Comparison of ENCODE assay signal across 8 cellular contexts in the genomic region with DNA sequence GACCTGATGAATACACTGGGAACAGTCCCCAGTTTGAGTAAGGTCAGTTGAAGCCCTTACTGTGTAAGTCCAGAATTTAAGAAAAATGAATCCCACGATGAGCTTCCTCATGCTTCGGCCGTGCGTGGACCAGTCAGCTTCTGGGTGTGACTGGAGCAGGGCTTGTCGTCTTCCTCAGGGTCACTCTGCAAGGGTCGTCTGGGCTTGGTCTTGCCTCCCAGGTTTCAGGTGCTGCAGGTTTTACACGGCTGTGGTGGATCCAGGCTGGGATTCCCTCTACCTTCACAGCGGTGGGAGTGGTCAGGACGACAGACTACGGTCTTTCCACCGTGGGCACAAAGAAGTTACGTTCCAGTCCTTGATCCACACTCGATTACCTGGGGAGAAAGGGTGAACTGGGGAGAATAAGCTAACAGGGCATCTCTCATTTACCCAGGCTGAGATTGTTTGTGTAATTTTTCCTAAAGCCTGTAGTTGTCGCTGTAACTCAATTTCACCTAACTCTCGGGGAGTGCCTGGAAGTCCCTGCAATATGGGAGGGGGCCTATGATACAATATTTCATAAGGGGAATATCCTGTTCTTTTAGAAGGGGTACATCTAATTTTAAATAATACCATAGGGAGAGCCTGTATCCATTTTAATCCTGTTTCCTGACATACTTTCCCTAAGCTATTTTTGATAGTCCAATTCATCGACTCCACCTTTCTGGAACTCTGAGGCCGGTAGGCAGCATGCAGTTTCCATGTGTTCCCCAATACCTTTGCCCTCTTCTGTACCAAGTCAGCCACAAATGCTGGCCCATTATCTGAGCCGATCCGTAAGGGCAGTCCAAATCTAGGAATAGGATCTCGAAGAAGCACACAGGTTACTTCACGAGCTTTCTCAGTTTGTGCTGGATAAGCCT.
DNase-seq lines count a peak whose midpoint lies in the region; ATAC-seq, FAIRE-seq and TF ChIP-seq lines count a peak whose summit lies in the region.
"Not testable (repeated sequence)": the region's sequence is repeated elsewhere in the genome, so short reads cannot be mapped to it uniquely, and the experiment has no call there.

No MANE protein-coding gene starts in this region.

- H3K4me3 Mint-ChIP-seq in astrocyte (ENCODE audit: unreplicated experiment) = not testable (repeated sequence)

- not testable (repeated sequence) for H2AFZ ChIP-seq in DND-41 (ENCODE audit: low read depth, low read length); astrocyte (ENCODE audit: low read depth, low read length)

- not testable (repeated sequence) for H3K79me2 ChIP-seq in DND-41 (ENCODE audit: insufficient read depth, low read length); astrocyte (ENCODE audit: insufficient read depth, low read length)

- peak; percentile 82 for TF ChIP-seq CTCF in 22Rv1 (IDR thresholded peaks at IDR 0.05)
- peak; percentile 7 for TF ChIP-seq CTCF in DND-41 (IDR thresholded peaks at IDR 0.05; ENCODE audit: borderline replicate concordance, extremely low read depth, low read length, poor library complexity, severe bottlenecking)
- TF ChIP-seq CTCF in LNCaP clone FGC (IDR thresholded peaks at IDR 0.05; ENCODE audit: control insufficient read depth, extremely low read depth, insufficient read depth) = peak; percentile 48
- peak; percentile 34 for TF ChIP-seq CTCF in astrocyte (IDR thresholded peaks at IDR 0.05; ENCODE audit: insufficient read depth, low read depth, low read length)

- H3K4me1 Mint-ChIP-seq in astrocyte (ENCODE audit: low read depth, unreplicated experiment) = not testable (repeated sequence)

- not testable (repeated sequence) for H3K27ac Mint-ChIP-seq in astrocyte (ENCODE audit: unreplicated experiment)

- not testable (repeated sequence) for H3K4me3 ChIP-seq in DND-41 (ENCODE audit: low read depth in 1 of 2, low read length in 2 of 2); astrocyte (ENCODE audit: insufficient read depth, low read depth, low read length)
- peak overlapping the region; percentile 46 for H3K4me3 ChIP-seq in LNCaP clone FGC (ENCODE audit: low read depth, low read length)

- H3K9ac ChIP-seq in DND-41 (ENCODE audit: low read depth, low read length); astrocyte (ENCODE audit: low read length): not testable (repeated sequence)

- H3K27me3 Mint-ChIP-seq in astrocyte (ENCODE audit: low read depth, unreplicated experiment) = peaks cover 28% of the 10 kb centered on the region

- H3K4me2 ChIP-seq in DND-41 (ENCODE audit: insufficient read depth, low read length); astrocyte (ENCODE audit: low read length): not testable (repeated sequence)

- not testable (repeated sequence) for H3K9me3 ChIP-seq in DND-41 (ENCODE audit: insufficient read depth, low read length, severe bottlenecking); astrocyte (ENCODE audit: insufficient read depth, low read depth, low read length)

- not testable (repeated sequence) for H3K27me3 ChIP-seq in DND-41 (ENCODE audit: insufficient read depth, low read length, poor library complexity)
- peaks cover 40% of the 10 kb centered on the region for H3K27me3 ChIP-seq in astrocyte (ENCODE audit: insufficient read depth, low read length)

- H3K36me3 Mint-ChIP-seq in astrocyte (ENCODE audit: low read depth, unreplicated experiment) = not testable (repeated sequence)

- intact Hi-C loops in posterior vena cava (cut with DNase I) = not testable (repeated sequence)

- not testable (repeated sequence) for H4K20me1 ChIP-seq in DND-41 (ENCODE audit: insufficient read depth, low read length); astrocyte (ENCODE audit: insufficient read depth, low read length)

- H3K36me3 ChIP-seq in DND-41 (ENCODE audit: insufficient read depth, low read length); astrocyte (ENCODE audit: insufficient read depth, low read length): not testable (repeated sequence)

- H3K9me3 Mint-ChIP-seq in astrocyte (ENCODE audit: unreplicated experiment) = not testable (repeated sequence)

- H3K27ac ChIP-seq in 22Rv1 = peak overlapping the region; percentile 78
- H3K27ac ChIP-seq in DND-41 (ENCODE audit: low read length); astrocyte (ENCODE audit: low read depth, low read length): not testable (repeated sequence)
- peak overlapping the region; percentile 82 for H3K27ac ChIP-seq in epithelial cell of prostate

- not testable (repeated sequence) for FAIRE-seq in astrocyte (lab: Jason Lieb, UNC)

- not testable (repeated sequence) for ATAC-seq in DND-41 (ENCODE audit: insufficient read depth, low read depth)

- H3K4me1 ChIP-seq in DND-41 (ENCODE audit: insufficient read depth, low read length); astrocyte (ENCODE audit: insufficient read depth, low read length): not testable (repeated sequence)

- DNase-seq in DND-41; astrocyte (ENCODE audit: low read depth); epithelial cell of prostate (ENCODE audit: low read depth, low spot score): not testable (repeated sequence)
- DNase-seq in LNCaP clone FGC (ENCODE audit: low read depth) = peak; percentile 4
- peak; percentile 43 for DNase-seq in NCI-H774 (lab: John Stamatoyannopoulos, UW)
- DNase-seq in left kidney (ENCODE audit: low read depth, low spot score) = peak; percentile 25
- peak; percentile 25 for DNase-seq in posterior vena cava (ENCODE audit: low spot score)

Comparison
In these comparisons a context has a peak if more than half of its experiments do, and no peak if none do; other contexts are left out.
1. CTCF ChIP-seq: peak in every context shown above with its lines; median percentile 82 in 22Rv1; 48 in LNCaP clone FGC; 34 in astrocyte; 7 in DND-41.